Comparison of ENCODE assay signal across 1 cellular context in genomic region chr22:42180349-42180842, GRCh38.
TF ChIP-seq lines count a peak whose summit lies in the region.

No MANE protein-coding gene starts in this region.

TF ChIP-seq in HepG2, 621 proteins besides CTCF, POLR2A, EP300 and RAD21 (continued from another document):
- no peak for TF ChIP-seq AKNA (CRISPR knock-in tag; IDR thresholded peaks at IDR 0.05; ENCODE audit: borderline replicate concordance)
- TF ChIP-seq IRX3 (CRISPR knock-in tag; IDR thresholded peaks at IDR 0.05; ENCODE audit: borderline replicate concordance, low read depth) = no peak
- no peak for TF ChIP-seq ZNF546 (CRISPR knock-in tag; conservative IDR thresholded peaks at IDR 0.05)
- TF ChIP-seq CBFB (CRISPR knock-in tag; IDR thresholded peaks at IDR 0.05) = no peak
- no peak for TF ChIP-seq TOE1 (CRISPR knock-in tag; IDR thresholded peaks at IDR 0.05)
- no peak for TF ChIP-seq RBFOX2 (IDR thresholded peaks at IDR 0.05; ENCODE audit: low read depth, low read length)
- TF ChIP-seq ZNF773 (CRISPR knock-in tag; IDR thresholded peaks at IDR 0.05; ENCODE audit: borderline replicate concordance) = no peak
TF ChIP-seq in HepG2: peak in this region for 0.
